ENCODE assay signal across 23 cellular contexts in the genomic region with DNA sequence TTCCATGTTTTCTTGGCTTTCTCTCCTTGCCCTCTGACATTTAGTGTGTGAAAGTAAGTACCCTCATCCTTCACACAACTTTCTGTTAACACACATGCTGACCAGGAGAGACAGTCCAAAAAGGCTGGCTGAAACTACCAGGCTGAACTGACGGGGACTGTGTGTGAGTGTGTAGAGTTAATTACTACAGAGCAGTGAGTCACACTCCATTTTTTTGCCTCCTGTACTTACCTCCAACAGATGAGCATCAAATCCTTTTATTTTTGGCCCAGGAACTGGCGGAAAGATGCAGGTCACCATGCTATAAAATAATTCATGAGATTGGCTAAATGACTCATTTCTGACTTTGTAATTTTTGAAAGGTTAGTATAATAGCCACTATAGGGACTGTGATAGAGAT. TPM values are rescaled to one million over a fixed set of nuclear protein-coding genes. Genes with fewer than 3 reads are reported as not detected.
DNase-seq lines count a peak whose midpoint lies in the region; ATAC-seq, FAIRE-seq and TF ChIP-seq lines count a peak whose summit lies in the region.
"Had no signal": no experiment of that assay in that cellular context is flagged by ENCODE, and none has a peak within 500 bp of the region (broad histone marks: within the 10 kb centered on the region; RNA-seq: fewer than 3 reads in every experiment).

No MANE protein-coding gene starts in this region.

- no peaks in the 10 kb centered on the region for H3K9me3 Mint-ChIP-seq in activated CD4-positive, alpha-beta T cell treated with anti-CD3 and anti-CD28 coated beads for 36 hours (ENCODE audit: low read depth)

- TF ChIP-seq CTCF in omental fat pad (IDR thresholded peaks at IDR 0.05), result no peak

- peak; percentile 63 for ATAC-seq in omental fat pad (ENCODE audit: low FRiP score)
- ATAC-seq in activated CD4-positive, alpha-beta T cell treated with anti-CD3 and anti-CD28 coated beads for 36 hours, result no peak

- H3K4me3 Mint-ChIP-seq in activated CD4-positive, alpha-beta T cell treated with anti-CD3 and anti-CD28 coated beads for 36 hours, result no peak overlapping the region
- H3K4me3 Mint-ChIP-seq: CD14-positive monocyte had no signal

- no peak for TF ChIP-seq POLR2A in GM12892 (IDR thresholded peaks at IDR 0.05; ENCODE audit: low read depth, low read length)

- H3K36me3 Mint-ChIP-seq in activated CD4-positive, alpha-beta T cell treated with anti-CD3 and anti-CD28 coated beads for 36 hours (ENCODE audit: low read depth), result no peaks in the 10 kb centered on the region

- H3K27me3 Mint-ChIP-seq in activated CD4-positive, alpha-beta T cell treated with anti-CD3 and anti-CD28 coated beads for 36 hours, result peaks cover 37% of the 10 kb centered on the region

- POLR2A ChIA-PET in activated CD4-positive, alpha-beta T cell treated with anti-CD3 and anti-CD28 coated beads for 36 hours (lab: Charles Lee), result no interaction called here

- CTCF ChIA-PET in activated CD4-positive, alpha-beta T cell treated with anti-CD3 and anti-CD28 coated beads for 36 hours (lab: Charles Lee), result interaction anchor here (0.8 kb wide), 1 partner anchor 64 kb away, joined by 3 read pairs; no protein-coding TSS in a partner anchor

- peak; percentile 32 for DNase-seq in ELR (ENCODE audit: low read depth)
- DNase-seq in HTR-8/SVneo (ENCODE audit: insufficient read length, low spot score), result no peak
- DNase-seq in amniotic epithelial cell (ENCODE audit: low read depth), result peak; percentile 23
- DNase-seq in omental fat pad (ENCODE audit: low spot score), result no peak
- DNase-seq in NCI-H526 (lab: John Stamatoyannopoulos, UW), result no peak
- DNase-seq in activated CD4-positive, alpha-beta T cell treated with anti-CD3 and anti-CD28 coated beads for 36 hours, result no peak
- DNase-seq in GM12892 (ENCODE audit: insufficient read length), result no peak
- DNase-seq: AML-193; DND-41; GF-D8; NCI-H1105; NCI-H2081; NCI-H2171 treated with DMSO at 0.1 percent for 48 hours; NCI-H446 treated with DMSO at 0.1 percent for 48 hours; NK-92 treated with Interleukin-12 subunit alpha and Interleukin-12 subunit beta, amount 100 ng/mL, for 24 hours; RPMI8226; SIG-M5; T-helper 1 cell had no signal

- intact Hi-C loops in activated CD4-positive, alpha-beta T cell treated with anti-CD3 and anti-CD28 coated beads for 36 hours (cut with DNase I, micrococcal nuclease), result no loop called here

- FAIRE-seq in HTR-8/SVneo (lab: Jason Lieb, UNC) (peak; percentile 59), GM12892 (lab: Jason Lieb, UNC) (no peak)
- FAIRE-seq: H54 had no signal

- no peaks in the 10 kb centered on the region for H3K4me1 Mint-ChIP-seq in activated CD4-positive, alpha-beta T cell treated with anti-CD3 and anti-CD28 coated beads for 36 hours

- no peak overlapping the region for H3K27ac Mint-ChIP-seq in activated CD4-positive, alpha-beta T cell treated with anti-CD3 and anti-CD28 coated beads for 36 hours

RNA-seq across cellular contexts. Expression of gene AGXT2, which starts 20.2 kb away (rescaled TPM):
- not detected for total RNA-seq in omental fat pad
- not detected for total RNA-seq in activated CD4-positive, alpha-beta T cell treated with anti-CD3 and anti-CD28 coated beads for 36 hours
- not detected for polyA plus RNA-seq in GM12892 (2012; ENCODE audit: missing spikeins)
- total RNA-seq: HT-29, LHCN-M2, OCI-LY7 had no signal
- polyA plus RNA-seq: CD14-positive monocyte had no signal

Comparison
In these comparisons a context has a peak if more than half of its experiments do, and no peak if none do; other contexts are left out.
1. DNase-seq: peak in ELR (single experiment) and amniotic epithelial cell (single experiment); none in HTR-8/SVneo (single experiment), omental fat pad (single experiment), NCI-H526 (0 of 2), activated CD4-positive, alpha-beta T cell treated with anti-CD3 and anti-CD28 coated beads for 36 hours (single experiment) and GM12892 (single experiment).